21 cellular contexts compared by ENCODE assay signal in genomic region chr16:22419908-22420307, GRCh38.
"Had no signal": no experiment of that assay in that cellular context is flagged by ENCODE, and none has a peak within 500 bp of the region (broad histone marks: within the 10 kb centered on the region; RNA-seq: fewer than 3 reads in every experiment).

No MANE protein-coding gene starts in this region.

- H2AFZ ChIP-seq: parathyroid adenoma had no signal

- ATAC-seq: gastrocnemius medialis; left ventricle myocardium superior; lower lobe of right lung; natural killer cell; sciatic nerve; stimulated activated memory B cell treated with anti-CD40 and anti-IgM and Interleukin-4, amounts not matched to agents 10 μg/mL and 1 μg/mL and 100 μg/mL, for 72 hours had no signal

- H3K79me2 ChIP-seq: parathyroid adenoma had no signal

- H3K4me1 Mint-ChIP-seq: natural killer cell; stimulated activated memory B cell treated with anti-CD40 and anti-IgM and Interleukin-4, amounts not matched to agents 10 μg/mL and 1 μg/mL and 100 μg/mL, for 72 hours had no signal

- H3K4me3 ChIP-seq: dorsolateral prefrontal cortex, gastrocnemius medialis, lower lobe of right lung, smooth muscle cell, thoracic aorta, transverse colon, vagina had no signal

- H3K9ac ChIP-seq: parathyroid adenoma had no signal

- H3K27me3 ChIP-seq: dorsolateral prefrontal cortex, gastrocnemius medialis, neutrophil, transverse colon, vagina had no signal

- H3K27me3 Mint-ChIP-seq: progenitor cell of endocrine pancreas; stimulated activated memory B cell treated with anti-CD40 and anti-IgM and Interleukin-4, amounts not matched to agents 10 μg/mL and 1 μg/mL and 100 μg/mL, for 72 hours; stimulated activated naive CD8-positive, alpha-beta T cell treated with anti-CD3 and anti-CD28 coated beads, Interleukin-15, Interleukin-2, amounts not matched to agents 100 ng/mL and 50 ng/mL, for 24 hours had no signal

- H3K9me3 ChIP-seq: gastrocnemius medialis, lower lobe of right lung, neutrophil, thoracic aorta, transverse colon, vagina had no signal

- H3K27ac Mint-ChIP-seq: natural killer cell; progenitor cell of endocrine pancreas; stimulated activated memory B cell treated with anti-CD40 and anti-IgM and Interleukin-4, amounts not matched to agents 10 μg/mL and 1 μg/mL and 100 μg/mL, for 72 hours; stimulated activated naive CD8-positive, alpha-beta T cell treated with anti-CD3 and anti-CD28 coated beads, Interleukin-15, Interleukin-2, amounts not matched to agents 100 ng/mL and 50 ng/mL, for 24 hours had no signal

- FAIRE-seq: colon, keratinocyte had no signal

- H3K4me3 Mint-ChIP-seq: natural killer cell; stimulated activated memory B cell treated with anti-CD40 and anti-IgM and Interleukin-4, amounts not matched to agents 10 μg/mL and 1 μg/mL and 100 μg/mL, for 72 hours; stimulated activated naive CD8-positive, alpha-beta T cell treated with anti-CD3 and anti-CD28 coated beads, Interleukin-15, Interleukin-2, amounts not matched to agents 100 ng/mL and 50 ng/mL, for 24 hours had no signal

- H3K4me1 ChIP-seq: parathyroid adenoma had no signal

- DNase-seq: dorsolateral prefrontal cortex; effector CD4-positive, alpha-beta T cell; foreskin fibroblast; gastrocnemius medialis; left ventricle myocardium superior; lower lobe of right lung; natural killer cell; stimulated activated CD4-positive, alpha-beta T cell treated with anti-CD3 and anti-CD28 coated beads, Interleukin-2, amount 100 ng/mL, for 24 hours; stimulated activated CD4-positive, alpha-beta T cell treated with anti-CD3 and anti-CD28 coated beads, Interleukin-4, amount 100 ng/mL, for 4 hours; transverse colon had no signal

- H3K4me2 ChIP-seq: smooth muscle cell had no signal

- H3K9me3 Mint-ChIP-seq: natural killer cell; stimulated activated naive CD8-positive, alpha-beta T cell treated with anti-CD3 and anti-CD28 coated beads, Interleukin-15, Interleukin-2, amounts not matched to agents 100 ng/mL and 50 ng/mL, for 24 hours had no signal

- H3K36me3 ChIP-seq: transverse colon had no signal

- H3K27ac ChIP-seq: dorsolateral prefrontal cortex, gastrocnemius medialis, lower lobe of right lung, neutrophil, parathyroid adenoma, thoracic aorta, transverse colon, vagina had no signal
